Comparison of ENCODE assay signal across 1 cellular context in genomic region chr6:4136354-4136831, GRCh38.
TF ChIP-seq lines count a peak whose summit lies in the region.

No MANE protein-coding gene starts in this region.

TF ChIP-seq in K562, 482 proteins besides CTCF, POLR2A, EP300 and RAD21 (continued from another document and continues in another):
- TF ChIP-seq ZBTB49 (CRISPR knock-in tag; IDR thresholded peaks at IDR 0.05; ENCODE audit: borderline replicate concordance) (no peak), MYC (IDR thresholded peaks at IDR 0.05; ENCODE audit: low read depth, low read length) (no peak), MYC (CRISPR knock-in tag; IDR thresholded peaks at IDR 0.05; ENCODE audit: borderline replicate concordance, low read depth) (0 out of 2 replicates have a peak, but pooled peaks have one; percentile 7), POLR2G (IDR thresholded peaks at IDR 0.05; ENCODE audit: low read depth, low read length) (no peak), ZBTB43 (CRISPR knock-in tag; IDR thresholded peaks at IDR 0.05) (no peak), TAF15 (IDR thresholded peaks at IDR 0.05; ENCODE audit: low read depth, low read length) (no peak), GTF3C2 (IDR thresholded peaks at IDR 0.05; ENCODE audit: borderline replicate concordance, extremely low read depth, insufficient read length) (no peak), RUNX1 (IDR thresholded peaks at IDR 0.05; ENCODE audit: low read depth) (no peak), CAMTA2 (CRISPR knock-in tag; conservative IDR thresholded peaks at IDR 0.05) (no peak), AFF1 (IDR thresholded peaks at IDR 0.05; ENCODE audit: low read depth in 1 of 2, partially characterized antibody in 2 of 2) (no peak), NFIC (IDR thresholded peaks at IDR 0.05) (no peak), ZNF224 (CRISPR knock-in tag; IDR thresholded peaks at IDR 0.05) (no peak), ZNF431 (CRISPR knock-in tag; IDR thresholded peaks at IDR 0.05) (no peak), ZBTB40 (IDR thresholded peaks at IDR 0.05) (0 out of 2 replicates have a peak, but pooled peaks have one; percentile 39), ZBTB40 (CRISPR knock-in tag; IDR thresholded peaks at IDR 0.05) (no peak), CHD4 (IDR thresholded peaks at IDR 0.05; ENCODE audit: insufficient read depth, insufficient replicate concordance, low read depth, low read length, poor library complexity, severe bottlenecking) (no peak), THAP7 (CRISPR knock-in tag; IDR thresholded peaks at IDR 0.05) (0 out of 2 replicates have a peak, but pooled peaks have one; percentile 30), MCM7 (IDR thresholded peaks at IDR 0.05) (no peak), BHLHE40 (IDR thresholded peaks at IDR 0.05; ENCODE audit: low read length) (0 out of 2 replicates have a peak, but pooled peaks have one; percentile 3), SIRT6 (IDR thresholded peaks at IDR 0.05; ENCODE audit: low read depth, low read length) (no peak), GATAD2A (IDR thresholded peaks at IDR 0.05) (no peak), ZBTB1 (CRISPR knock-in tag; IDR thresholded peaks at IDR 0.05; ENCODE audit: borderline replicate concordance, low read depth) (0 out of 2 replicates have a peak, but pooled peaks have one; percentile 10), ZNF184 (CRISPR knock-in tag; IDR thresholded peaks at IDR 0.05) (no peak), DDX20 (tag; IDR thresholded peaks at IDR 0.05; ENCODE audit: low read depth) (no peak), TEAD1 (CRISPR knock-in tag; IDR thresholded peaks at IDR 0.05) (0 out of 4 replicates have a peak, but pooled peaks of 1 of the 2 experiments have one; percentile 22), HCFC1 (IDR thresholded peaks at IDR 0.05; ENCODE audit: low read depth, low read length) (no peak), CC2D1A (IDR thresholded peaks at IDR 0.05) (0 out of 2 replicates have a peak, but pooled peaks have one; percentile 31), JUNB (CRISPR knock-in tag; conservative IDR thresholded peaks at IDR 0.05) (no peak), ZFP1 (CRISPR knock-in tag; IDR thresholded peaks at IDR 0.05) (no peak), ZKSCAN3 (CRISPR knock-in tag; IDR thresholded peaks at IDR 0.05) (no peak), CTBP1 (IDR thresholded peaks at IDR 0.05; ENCODE audit: borderline replicate concordance) (0 out of 2 replicates have a peak, but pooled peaks have one; percentile 14), POLR2AphosphoS2 (IDR thresholded peaks at IDR 0.05; ENCODE audit: low read length) (no peak), BRD4 (IDR thresholded peaks at IDR 0.05) (no peak), SMAD1 (IDR thresholded peaks at IDR 0.05; ENCODE audit: low read depth, low read length, partially characterized antibody) (no peak), PKNOX1 (IDR thresholded peaks at IDR 0.05) (0 out of 2 replicates have a peak, but pooled peaks have one; percentile 4), RBM17 (IDR thresholded peaks at IDR 0.05; ENCODE audit: borderline replicate concordance, low read depth, low read length) (no peak), SMARCA4 (IDR thresholded peaks at IDR 0.05) (0 out of 2 replicates have a peak, but pooled peaks have one; percentile 3), ZNF586 (CRISPR knock-in tag; conservative IDR thresholded peaks at IDR 0.05) (no peak), PTBP1 (IDR thresholded peaks at IDR 0.05; ENCODE audit: low read depth, low read length) (no peak)
